In the genomic region with DNA sequence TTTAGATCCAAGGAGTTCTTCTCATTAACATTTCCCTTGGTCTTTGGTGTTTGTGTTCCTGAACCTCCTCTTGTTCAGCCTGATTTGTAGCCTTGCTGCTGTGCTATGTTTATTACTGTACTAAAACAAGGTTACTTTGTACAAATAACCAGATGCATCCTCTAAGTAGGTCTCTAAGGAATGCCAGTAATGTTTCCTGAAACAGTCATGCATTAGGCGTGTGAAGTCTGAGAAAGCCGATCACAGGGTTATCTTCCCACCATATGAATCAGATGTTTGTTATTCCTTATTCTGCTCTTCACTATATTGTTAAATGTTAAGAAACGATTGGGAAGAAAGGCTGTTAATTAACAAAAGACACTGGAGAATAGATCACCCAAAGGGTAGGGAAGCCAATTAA, we compare ENCODE assay signal across 2 cellular contexts.
TF ChIP-seq lines count a peak whose summit lies in the region.

No MANE protein-coding gene starts in this region.

TF ChIP-seq in SK-N-SH, 30 proteins besides CTCF, POLR2A, EP300 and RAD21 (continued from another document):
- TF ChIP-seq, protein P1, sequence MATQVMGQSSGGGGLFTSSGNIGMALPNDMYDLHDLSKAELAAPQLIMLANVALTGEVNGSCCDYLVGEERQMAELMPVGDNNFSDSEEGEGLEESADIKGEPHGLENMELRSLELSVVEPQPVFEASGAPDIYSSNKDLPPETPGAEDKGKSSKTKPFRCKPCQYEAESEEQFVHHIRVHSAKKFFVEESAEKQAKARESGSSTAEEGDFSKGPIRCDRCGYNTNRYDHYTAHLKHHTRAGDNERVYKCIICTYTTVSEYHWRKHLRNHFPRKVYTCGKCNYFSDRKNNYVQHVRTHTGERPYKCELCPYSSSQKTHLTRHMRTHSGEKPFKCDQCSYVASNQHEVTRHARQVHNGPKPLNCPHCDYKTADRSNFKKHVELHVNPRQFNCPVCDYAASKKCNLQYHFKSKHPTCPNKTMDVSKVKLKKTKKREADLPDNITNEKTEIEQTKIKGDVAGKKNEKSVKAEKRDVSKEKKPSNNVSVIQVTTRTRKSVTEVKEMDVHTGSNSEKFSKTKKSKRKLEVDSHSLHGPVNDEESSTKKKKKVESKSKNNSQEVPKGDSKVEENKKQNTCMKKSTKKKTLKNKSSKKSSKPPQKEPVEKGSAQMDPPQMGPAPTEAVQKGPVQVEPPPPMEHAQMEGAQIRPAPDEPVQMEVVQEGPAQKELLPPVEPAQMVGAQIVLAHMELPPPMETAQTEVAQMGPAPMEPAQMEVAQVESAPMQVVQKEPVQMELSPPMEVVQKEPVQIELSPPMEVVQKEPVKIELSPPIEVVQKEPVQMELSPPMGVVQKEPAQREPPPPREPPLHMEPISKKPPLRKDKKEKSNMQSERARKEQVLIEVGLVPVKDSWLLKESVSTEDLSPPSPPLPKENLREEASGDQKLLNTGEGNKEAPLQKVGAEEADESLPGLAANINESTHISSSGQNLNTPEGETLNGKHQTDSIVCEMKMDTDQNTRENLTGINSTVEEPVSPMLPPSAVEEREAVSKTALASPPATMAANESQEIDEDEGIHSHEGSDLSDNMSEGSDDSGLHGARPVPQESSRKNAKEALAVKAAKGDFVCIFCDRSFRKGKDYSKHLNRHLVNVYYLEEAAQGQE (IDR thresholded peaks at IDR 0.05; ENCODE audit: low read depth, low read length): no peak
- TF ChIP-seq ELF1 (IDR thresholded peaks at IDR 0.05) (no peak), SIN3A (IDR thresholded peaks at IDR 0.05; ENCODE audit: borderline replicate concordance, low read depth, low read length) (no peak), NRF1 (IDR thresholded peaks at IDR 0.05; ENCODE audit: low read depth, low read length) (no peak)

TF ChIP-seq in WTC11, 78 proteins besides CTCF, POLR2A, EP300 and RAD21 (continued from another document):
- TF ChIP-seq USF2 (CRISPR knock-in tag; IDR thresholded peaks at IDR 0.05) (no peak), HMGXB4 (CRISPR knock-in tag; IDR thresholded peaks at IDR 0.05) (no peak), ZNF425 (CRISPR knock-in tag; conservative IDR thresholded peaks at IDR 0.05) (no peak), NFE2L1 (CRISPR knock-in tag; IDR thresholded peaks at IDR 0.05) (no peak), ZNF512 (CRISPR knock-in tag; IDR thresholded peaks at IDR 0.05; ENCODE audit: borderline replicate concordance) (no peak), FOXP1 (CRISPR knock-in tag; IDR thresholded peaks at IDR 0.05; ENCODE audit: borderline replicate concordance) (no peak), ZNF232 (CRISPR knock-in tag; IDR thresholded peaks at IDR 0.05) (no peak), PRRX2 (CRISPR knock-in tag; IDR thresholded peaks at IDR 0.05) (no peak), NFYB (CRISPR knock-in tag; conservative IDR thresholded peaks at IDR 0.05; ENCODE audit: low read depth) (no peak)
- TF ChIP-seq, protein P2, sequence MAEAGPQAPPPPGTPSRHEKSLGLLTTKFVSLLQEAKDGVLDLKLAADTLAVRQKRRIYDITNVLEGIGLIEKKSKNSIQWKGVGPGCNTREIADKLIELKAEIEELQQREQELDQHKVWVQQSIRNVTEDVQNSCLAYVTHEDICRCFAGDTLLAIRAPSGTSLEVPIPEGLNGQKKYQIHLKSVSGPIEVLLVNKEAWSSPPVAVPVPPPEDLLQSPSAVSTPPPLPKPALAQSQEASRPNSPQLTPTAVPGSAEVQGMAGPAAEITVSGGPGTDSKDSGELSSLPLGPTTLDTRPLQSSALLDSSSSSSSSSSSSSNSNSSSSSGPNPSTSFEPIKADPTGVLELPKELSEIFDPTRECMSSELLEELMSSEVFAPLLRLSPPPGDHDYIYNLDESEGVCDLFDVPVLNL (CRISPR knock-in tag; IDR thresholded peaks at IDR 0.05; ENCODE audit: borderline replicate concordance, low read depth): no peak
- TF ChIP-seq, protein P3, sequence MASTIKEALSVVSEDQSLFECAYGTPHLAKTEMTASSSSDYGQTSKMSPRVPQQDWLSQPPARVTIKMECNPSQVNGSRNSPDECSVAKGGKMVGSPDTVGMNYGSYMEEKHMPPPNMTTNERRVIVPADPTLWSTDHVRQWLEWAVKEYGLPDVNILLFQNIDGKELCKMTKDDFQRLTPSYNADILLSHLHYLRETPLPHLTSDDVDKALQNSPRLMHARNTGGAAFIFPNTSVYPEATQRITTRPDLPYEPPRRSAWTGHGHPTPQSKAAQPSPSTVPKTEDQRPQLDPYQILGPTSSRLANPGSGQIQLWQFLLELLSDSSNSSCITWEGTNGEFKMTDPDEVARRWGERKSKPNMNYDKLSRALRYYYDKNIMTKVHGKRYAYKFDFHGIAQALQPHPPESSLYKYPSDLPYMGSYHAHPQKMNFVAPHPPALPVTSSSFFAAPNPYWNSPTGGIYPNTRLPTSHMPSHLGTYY (CRISPR knock-in tag; IDR thresholded peaks at IDR 0.05): no peak
- TF ChIP-seq, protein P4, sequence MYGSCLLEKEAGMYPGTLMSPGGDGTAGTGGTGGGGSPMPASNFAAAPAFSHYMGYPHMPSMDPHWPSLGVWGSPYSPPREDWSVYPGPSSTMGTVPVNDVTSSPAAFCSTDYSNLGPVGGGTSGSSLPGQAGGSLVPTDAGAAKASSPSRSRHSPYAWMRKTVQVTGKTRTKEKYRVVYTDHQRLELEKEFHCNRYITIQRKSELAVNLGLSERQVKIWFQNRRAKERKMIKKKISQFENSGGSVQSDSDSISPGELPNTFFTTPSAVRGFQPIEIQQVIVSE (CRISPR knock-in tag; IDR thresholded peaks at IDR 0.05; ENCODE audit: borderline replicate concordance): no peak
